19 cellular contexts compared by ENCODE assay signal in the genomic region with DNA sequence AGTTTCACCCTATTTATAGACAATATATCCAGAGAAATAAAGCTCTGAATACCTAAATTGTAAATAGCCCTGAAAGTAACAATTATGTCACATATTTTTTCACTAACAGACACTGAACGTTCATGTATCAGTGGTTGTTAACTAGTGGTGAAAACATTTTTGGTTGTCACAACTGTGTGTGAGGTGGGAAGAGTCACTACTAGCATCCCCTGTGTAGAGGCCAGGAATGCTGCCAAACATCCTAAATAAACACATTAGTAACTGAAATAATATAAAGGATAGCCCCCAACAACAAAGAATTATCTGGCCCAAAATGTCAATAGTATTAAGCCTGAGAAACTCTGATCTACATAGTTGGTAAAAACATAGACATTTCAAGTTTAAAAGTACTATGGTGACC.
DNase-seq lines count a peak whose midpoint lies in the region; ATAC-seq and TF ChIP-seq lines count a peak whose summit lies in the region.
"Had no signal": no experiment of that assay in that cellular context is flagged by ENCODE, and none has a peak within 500 bp of the region (broad histone marks: within the 10 kb centered on the region; RNA-seq: fewer than 3 reads in every experiment).

No MANE protein-coding gene starts in this region.

- no peak overlapping the region for H3K27ac ChIP-seq in CD4-positive, alpha-beta T cell (ENCODE audit: low read depth, low read length)
- H3K27ac ChIP-seq: A549 had no signal

- no peaks in the 10 kb centered on the region for H3K27me3 ChIP-seq in CD4-positive, alpha-beta T cell (ENCODE audit: control insufficient read depth, insufficient read depth, low read length)

- H3K36me3 Mint-ChIP-seq in CD4-positive, alpha-beta T cell (ENCODE audit: low read depth), result peaks cover 65% of the 10 kb centered on the region
- H3K36me3 Mint-ChIP-seq in chondrocyte (ENCODE audit: low read depth) (peaks cover 8% of the 10 kb centered on the region), progenitor cell of endocrine pancreas (ENCODE audit: insufficient read depth) (peaks cover 13% of the 10 kb centered on the region)

- CTCF ChIA-PET in CD4-positive, alpha-beta T cell (lab: Charles Lee), result no interaction called here

- H3K9me3 ChIP-seq in CD4-positive, alpha-beta T cell (ENCODE audit: control insufficient read depth, low read length), result no peaks in the 10 kb centered on the region
- H3K9me3 ChIP-seq: A549, SK-N-SH had no signal

- TF ChIP-seq CTCF in CD4-positive, alpha-beta T cell (IDR thresholded peaks at IDR 0.05), result no peak
- TF ChIP-seq CTCF in chondrocyte (IDR thresholded peaks at IDR 0.05), result no peak
- no peak for TF ChIP-seq CTCF in progenitor cell of endocrine pancreas (IDR thresholded peaks at IDR 0.05; ENCODE audit: unreplicated experiment)

- DNase-seq in CD4-positive, alpha-beta T cell, result no peak
- peak; percentile 10 for DNase-seq in LHCN-M2 (ENCODE audit: low read depth)
- no peak for DNase-seq in chondrocyte (ENCODE audit: low spot score)
- no peak for DNase-seq in progenitor cell of endocrine pancreas (ENCODE audit: low spot score, unreplicated experiment)
- no peak for DNase-seq in Kasumi-1 (lab: John Stamatoyannopoulos, UW)
- DNase-seq: C1 segment of cervical spinal cord, Calu3, GDM1, MM.1S, NCI-H1092 treated with DMSO at 0.1 percent for 48 hours, NCI-H187, NCI-H345, NCI-H526 treated with DMSO at 0.1 percent for 48 hours, SHP77, SK-N-SH had no signal

- H3K27me3 Mint-ChIP-seq in CD4-positive, alpha-beta T cell, result no peaks in the 10 kb centered on the region
- H3K27me3 Mint-ChIP-seq in chondrocyte (ENCODE audit: low read depth), result no peaks in the 10 kb centered on the region
- no peaks in the 10 kb centered on the region for H3K27me3 Mint-ChIP-seq in progenitor cell of endocrine pancreas

- peaks cover 66% of the 10 kb centered on the region for H3K4me1 Mint-ChIP-seq in CD4-positive, alpha-beta T cell (ENCODE audit: low read depth)
- peaks cover 45% of the 10 kb centered on the region for H3K4me1 Mint-ChIP-seq in chondrocyte (ENCODE audit: low read depth)
- H3K4me1 Mint-ChIP-seq in progenitor cell of endocrine pancreas (ENCODE audit: low read depth), result no peaks in the 10 kb centered on the region

- POLR2A ChIA-PET in CD4-positive, alpha-beta T cell (lab: Charles Lee), result no interaction called here

- no peaks in the 10 kb centered on the region for H3K9me3 Mint-ChIP-seq in CD4-positive, alpha-beta T cell
- H3K9me3 Mint-ChIP-seq in chondrocyte (ENCODE audit: low read depth) (no peaks in the 10 kb centered on the region), progenitor cell of endocrine pancreas (ENCODE audit: low read depth) (no peaks in the 10 kb centered on the region)

- no peak for ATAC-seq in CD4-positive, alpha-beta T cell (ENCODE audit: poor library complexity)
- no peak for ATAC-seq in GM18873 (IDR thresholded peaks at IDR 0.05; ENCODE audit: low FRiP score, unreplicated experiment)
- no peak for ATAC-seq in GM18858 (IDR thresholded peaks at IDR 0.05; ENCODE audit: unreplicated experiment)
- ATAC-seq: A549, GM12878 had no signal

- intact Hi-C loops in CD4-positive, alpha-beta T cell (cut with DNase I, micrococcal nuclease), result no loop called here

- H3K27ac Mint-ChIP-seq in CD4-positive, alpha-beta T cell, result peak overlapping the region; percentile 66
- H3K27ac Mint-ChIP-seq in chondrocyte (ENCODE audit: unreplicated experiment) (peak overlapping the region; percentile 23), progenitor cell of endocrine pancreas (peak overlapping the region; percentile 27)

- H3K4me3 Mint-ChIP-seq in CD4-positive, alpha-beta T cell, result no peak overlapping the region
- H3K4me3 Mint-ChIP-seq in chondrocyte (ENCODE audit: unreplicated experiment), result no peak overlapping the region
- H3K4me3 Mint-ChIP-seq in progenitor cell of endocrine pancreas (ENCODE audit: low read depth), result no peak overlapping the region
